8 cellular contexts compared by ENCODE assay signal in the genomic region with DNA sequence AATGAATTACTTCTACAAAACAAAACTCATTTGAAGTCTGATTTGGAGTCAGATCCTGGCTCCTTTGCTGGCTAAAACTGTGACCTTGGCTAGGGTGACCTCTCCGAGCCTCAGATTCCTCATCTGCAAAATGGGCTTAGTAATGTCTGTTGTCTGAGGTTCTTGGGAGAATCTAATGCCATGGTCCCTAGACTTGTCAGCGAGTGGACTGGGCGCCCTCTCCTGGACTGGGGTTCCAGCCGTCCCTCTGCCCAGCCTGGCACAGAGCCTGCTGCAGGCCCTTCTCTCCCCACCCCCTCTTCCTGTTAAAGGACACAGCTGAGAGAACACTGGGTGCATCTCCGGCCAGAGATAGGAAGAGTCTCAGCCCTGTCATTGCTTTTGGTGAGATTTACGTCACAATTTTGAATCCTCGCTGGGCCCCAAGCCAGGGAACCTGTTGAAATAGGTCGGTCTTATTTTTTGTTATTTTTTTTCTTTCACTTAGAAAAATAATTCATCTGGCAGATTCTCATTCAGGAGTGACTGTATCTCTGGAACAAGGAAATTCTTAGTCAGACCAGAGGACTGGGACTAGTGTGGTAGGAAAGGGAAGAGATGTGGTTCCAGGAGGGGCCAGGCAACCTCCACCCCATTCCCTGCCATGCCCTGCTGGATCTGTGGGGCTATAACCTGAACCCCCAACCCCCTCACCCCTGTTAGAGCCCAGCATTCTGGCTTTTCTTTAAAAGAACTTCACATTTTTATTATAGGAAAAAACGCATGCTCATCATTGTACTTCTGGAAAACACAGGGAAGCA. TPM values are rescaled to one million over a fixed set of nuclear protein-coding genes. Genes with fewer than 3 reads are reported as not detected.
DNase-seq lines count a peak whose midpoint lies in the region; ATAC-seq and TF ChIP-seq lines count a peak whose summit lies in the region.

No MANE protein-coding gene starts in this region.

- peak; percentile 51 for TF ChIP-seq CTCF in GM13977 (IDR thresholded peaks at IDR 0.05; ENCODE audit: extremely low read depth, insufficient read depth, missing control alignments)
- TF ChIP-seq CTCF in mesothelial cell of epicardium (IDR thresholded peaks at IDR 0.05; ENCODE audit: unreplicated experiment) = no peak

- H3K4me3 Mint-ChIP-seq in dendritic cell treated with granulocyte-macrophage colony-stimulating factor and Interleukin-4, amounts not matched to agents 40 ng/mL and 50 ng/mL, for 4 days = no peak overlapping the region
- H3K4me3 Mint-ChIP-seq in mesothelial cell of epicardium = no peak overlapping the region

- peak overlapping the region; percentile 71 for H3K27ac Mint-ChIP-seq in dendritic cell treated with granulocyte-macrophage colony-stimulating factor and Interleukin-4, amounts not matched to agents 40 ng/mL and 50 ng/mL, for 4 days
- H3K27ac Mint-ChIP-seq in mesothelial cell of epicardium = peak overlapping the region; percentile 81

- no peaks in the 10 kb centered on the region for H3K9me3 Mint-ChIP-seq in dendritic cell treated with granulocyte-macrophage colony-stimulating factor and Interleukin-4, amounts not matched to agents 40 ng/mL and 50 ng/mL, for 4 days
- no peaks in the 10 kb centered on the region for H3K9me3 Mint-ChIP-seq in mesothelial cell of epicardium

- H3K27me3 Mint-ChIP-seq in dendritic cell treated with granulocyte-macrophage colony-stimulating factor and Interleukin-4, amounts not matched to agents 40 ng/mL and 50 ng/mL, for 4 days = no peaks in the 10 kb centered on the region
- H3K27me3 Mint-ChIP-seq in mesothelial cell of epicardium (ENCODE audit: low read depth) = no peaks in the 10 kb centered on the region

- H3K4me1 Mint-ChIP-seq in dendritic cell treated with granulocyte-macrophage colony-stimulating factor and Interleukin-4, amounts not matched to agents 40 ng/mL and 50 ng/mL, for 4 days (ENCODE audit: low read depth) = peaks cover 24% of the 10 kb centered on the region
- peaks cover 32% of the 10 kb centered on the region for H3K4me1 Mint-ChIP-seq in mesothelial cell of epicardium

- peaks cover 44% of the 10 kb centered on the region for H3K36me3 Mint-ChIP-seq in dendritic cell treated with granulocyte-macrophage colony-stimulating factor and Interleukin-4, amounts not matched to agents 40 ng/mL and 50 ng/mL, for 4 days (ENCODE audit: low read depth)
- H3K36me3 Mint-ChIP-seq in mesothelial cell of epicardium = peaks cover 8% of the 10 kb centered on the region

- DNase-seq in AG20443 (ENCODE audit: low spot score) (peak; percentile 67), GM13977 (ENCODE audit: low spot score) (peak; percentile 56), OCI-M1 (lab: John Stamatoyannopoulos, UW) (peak; percentile 39), mesothelial cell of epicardium (ENCODE audit: low spot score in 2 of 2, unreplicated experiment in 2 of 2) (no peak), NCI-H524 treated with DMSO at 0.1 percent for 48 hours (lab: John Stamatoyannopoulos, UW) (no peak)

- ATAC-seq in HG02610 (IDR thresholded peaks at IDR 0.05; ENCODE audit: unreplicated experiment) (no peak), HG02798 (IDR thresholded peaks at IDR 0.05; ENCODE audit: poor library complexity, unreplicated experiment) (no peak)

- intact Hi-C loops in dendritic cell treated with granulocyte-macrophage colony-stimulating factor and Interleukin-4, amounts not matched to agents 40 ng/mL and 50 ng/mL, for 4 days (cut with micrococcal nuclease) = loop anchor here (1.0 kb wide), 1 partner anchor 195 kb away; no protein-coding TSS in a partner anchor

- in situ Hi-C loops in GM13977 (cut with MboI; ENCODE audit: low pct_unique_long_range_greater_than_20kb, low sequenced_read_pairs, unreplicated experiment) = no loop called here

RNA-seq across cellular contexts. Expression of a gene that starts 48.2 kb away (rescaled TPM):
- 43.0 to 43.9 TPM (median 43.9 TPM) in 3 replicates for total RNA-seq in mesothelial cell of epicardium

Comparison
In these comparisons a context has a peak if more than half of its experiments do, and no peak if none do; other contexts are left out.
1. DNase-seq: peak in AG20443 (single experiment), GM13977 (single experiment) and OCI-M1 (single experiment); none in mesothelial cell of epicardium (0 of 2) and NCI-H524 treated with DMSO at 0.1 percent for 48 hours (single experiment).